ENCODE assay signal across 11 cellular contexts in the genomic region with DNA sequence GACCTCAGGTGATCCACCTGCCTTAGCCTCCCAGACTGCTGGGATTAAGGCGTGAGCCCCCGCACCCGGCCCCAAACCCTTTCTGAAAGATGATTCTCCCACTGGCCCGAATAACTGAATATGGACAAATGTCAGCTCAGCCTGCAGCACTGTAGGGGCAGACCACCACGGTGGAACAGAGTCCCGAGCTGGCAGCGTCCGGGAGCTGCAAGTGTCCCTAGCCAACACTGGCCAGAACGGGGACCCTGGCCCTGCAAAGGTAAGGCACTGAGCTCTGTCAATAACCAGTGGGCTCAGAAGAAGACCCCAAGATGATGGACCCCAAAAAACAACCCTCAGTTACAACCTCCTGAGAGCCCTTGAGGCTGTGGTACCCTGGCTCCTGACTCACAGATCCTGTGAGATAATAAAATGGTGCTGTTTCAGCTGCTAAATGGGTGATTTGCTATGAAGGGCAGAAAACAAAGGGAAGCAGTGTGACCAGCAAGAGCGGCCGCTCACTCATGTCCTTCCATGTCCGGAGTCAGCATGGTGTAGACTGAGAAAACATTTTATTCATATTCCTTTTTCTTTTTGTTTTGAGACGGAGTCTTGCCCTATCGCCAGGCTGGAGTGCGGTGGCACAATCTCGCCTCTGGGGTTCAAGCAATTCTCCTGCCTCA. TPM values are rescaled to one million over a fixed set of nuclear protein-coding genes. Genes with fewer than 3 reads are reported as not detected.
DNase-seq lines count a peak whose midpoint lies in the region; FAIRE-seq and TF ChIP-seq lines count a peak whose summit lies in the region.
"Had no signal": no experiment of that assay in that cellular context is flagged by ENCODE, and none has a peak within 500 bp of the region (broad histone marks: within the 10 kb centered on the region; RNA-seq: fewer than 3 reads in every experiment).

No MANE protein-coding gene starts in this region.

- H3K4me1 Mint-ChIP-seq in T-helper 1 cell treated with Interleukin-12 subunit alpha and Interleukin-12 subunit beta and Interleukin-4 antibody, amounts not matched to agents 30 μg/mL and 1 μg/mL, for 36 hours (ENCODE audit: low read depth): peaks cover 44% of the 10 kb centered on the region
- peaks cover 28% of the 10 kb centered on the region for H3K4me1 Mint-ChIP-seq in progenitor cell of endocrine pancreas (ENCODE audit: low read depth)

- H3K9ac ChIP-seq in H1 (replicated peaks in 1 of 4; ENCODE audit: extremely low read depth in 1 of 4, low read depth in 3 of 4, low read length in 3 of 4): no peak overlapping the region

- H3K23me2 ChIP-seq in H1 (ENCODE audit: low read depth, low read length): peaks cover 11% of the 10 kb centered on the region; the same call in 1 of the 2 replicates

- H3K18ac ChIP-seq in H1 (ENCODE audit: extremely low read depth, low read length): no peak overlapping the region; the same call in 1 of the 2 replicates

- H3K36me3 ChIP-seq in PC-9 (ENCODE audit: low read depth): no peaks in the 10 kb centered on the region
- peaks cover 0 to 11% (median 6%) of the 10 kb centered on the region in 4 experiments; a peak in 6 of 8 replicates for H3K36me3 ChIP-seq in H1 (ENCODE audit: control insufficient read depth in 2 of 4, insufficient read depth in 4 of 4, low read length in 3 of 4)

- H3K79me1 ChIP-seq in H1 (ENCODE audit: low read depth, low read length): peaks cover 15% of the 10 kb centered on the region

- DNase-seq in T-helper 1 cell (no peak), PC-9 (no peak), H1 (ENCODE audit: low read depth in 1 of 2, low spot score in 2 of 2) (no peak), progenitor cell of endocrine pancreas (ENCODE audit: low spot score, unreplicated experiment) (no peak), NOMO-1 treated with DMSO at 0.1 percent for 48 hours (lab: John Stamatoyannopoulos, UW; ENCODE audit: unreplicated experiment) (no peak), lower leg skin (ENCODE audit: low spot score in 2 of 2) (no peak)
- no peak for DNase-seq in effector CD8-positive, alpha-beta T cell (lab: John Stamatoyannopoulos, UW)
- DNase-seq: posterior cingulate gyrus had no signal

- H3K4me3 ChIP-seq in PC-9: peak overlapping the region; percentile 86; the same call in 1 of the 2 replicates
- no peak overlapping the region for H3K4me3 ChIP-seq in H1 (ENCODE audit: extremely low read depth in 1 of 4, insufficient read depth in 2 of 4, low read depth in 3 of 4, low read length in 4 of 4)
- H3K4me3 ChIP-seq in lower leg skin (ENCODE audit: low read depth, poor library complexity, severe bottlenecking): no peak overlapping the region

- H2BK20ac ChIP-seq in H1 (ENCODE audit: low read length): no peak overlapping the region

- TF ChIP-seq CTCF in PC-9 (conservative IDR thresholded peaks at IDR 0.05) (no peak), H1 (IDR thresholded peaks at IDR 0.05; ENCODE audit: control extremely low read depth in 1 of 3, insufficient read depth in 1 of 3, low read depth in 1 of 3, low read length in 3 of 3) (no peak), progenitor cell of endocrine pancreas (IDR thresholded peaks at IDR 0.05; ENCODE audit: unreplicated experiment) (no peak), lower leg skin (IDR thresholded peaks at IDR 0.05) (no peak)

- no peak for TF ChIP-seq RAD21 in H1 (IDR thresholded peaks at IDR 0.05 in 1 of 2, conservative IDR thresholded peaks at IDR 0.05 in 1 of 2; ENCODE audit: low read depth in 2 of 2, low read length in 2 of 2)

- FAIRE-seq in H1 (lab: Jason Lieb, UNC): no peak

- H2BK5ac ChIP-seq in H1 (ENCODE audit: low read depth, low read length): peak overlapping the region; percentile 2; the same call in 1 of the 2 replicates

- H3K4me3 Mint-ChIP-seq in T-helper 1 cell treated with Interleukin-12 subunit alpha and Interleukin-12 subunit beta and Interleukin-4 antibody, amounts not matched to agents 30 μg/mL and 1 μg/mL, for 36 hours: peak overlapping the region; percentile 96
- peak overlapping the region; percentile 100 for H3K4me3 Mint-ChIP-seq in progenitor cell of endocrine pancreas (ENCODE audit: low read depth)

- no peak overlapping the region for H2BK120ac ChIP-seq in H1 (replicated peaks; ENCODE audit: low read depth, low read length)

- H3K4me2 ChIP-seq in PC-9 (peak overlapping the region; percentile 84), H1 (ENCODE audit: insufficient read depth in 1 of 2, low read depth in 2 of 2, low read length in 2 of 2) (peak overlapping the region in 1 of 2 experiments; percentile 95; a peak in 1 of 4 replicates)

- no peak overlapping the region for H2BK15ac ChIP-seq in H1 (ENCODE audit: low read length)

- POLR2A ChIA-PET in PC-9 (lab: Charles Lee; ENCODE audit: unreplicated experiment): interaction anchor here (0.6 kb wide), 1 partner anchor 89 kb away, joined by 4 read pairs; no protein-coding TSS in a partner anchor
- POLR2A ChIA-PET in H1 (lab: Charles Lee; ENCODE audit: partially characterized antibody): interaction anchor here (0.6 to 3.0 kb wide), 12 partner anchors 9 to 99 kb away, joined by 3 to 11 read pairs (median 4); partner anchors contain the start of gene AMH

- H3K9me2 ChIP-seq in PC-9 (ENCODE audit: insufficient read depth): no peaks in the 10 kb centered on the region

- H3K27me3 ChIP-seq in PC-9 (ENCODE audit: insufficient read depth, low read depth) (no peaks in the 10 kb centered on the region), H1 (replicated peaks in 1 of 4; ENCODE audit: control insufficient read depth in 3 of 4, extremely low read depth in 1 of 4, insufficient read depth in 3 of 4, low read length in 3 of 4) (no peaks in the 10 kb centered on the region)

- no peak overlapping the region for H2AFZ ChIP-seq in PC-9
- H2AFZ ChIP-seq in H1 (ENCODE audit: low read length): no peak overlapping the region

- H3K27ac Mint-ChIP-seq in T-helper 1 cell treated with Interleukin-12 subunit alpha and Interleukin-12 subunit beta and Interleukin-4 antibody, amounts not matched to agents 30 μg/mL and 1 μg/mL, for 36 hours: peak overlapping the region; percentile 96
- no peak overlapping the region for H3K27ac Mint-ChIP-seq in progenitor cell of endocrine pancreas

- no TSS peak for BruUV-seq in PC-9 (replicated peaks; lab: Mats Ljungman, UMichigan)

- H3K79me2 ChIP-seq in PC-9 (ENCODE audit: low read depth): peaks cover 52% of the 10 kb centered on the region
- H3K79me2 ChIP-seq in H1 (ENCODE audit: control insufficient read depth in 1 of 2, insufficient read depth in 2 of 2, low read length in 2 of 2): peaks cover 5 to 43% of the 10 kb centered on the region in 2 experiments; a peak in 3 of 4 replicates

- H4K20me1 ChIP-seq in PC-9 (ENCODE audit: insufficient read depth): no peaks in the 10 kb centered on the region
- H4K20me1 ChIP-seq in H1 (replicated peaks in 1 of 2; ENCODE audit: control insufficient read depth in 1 of 2, insufficient read depth in 2 of 2, low read length in 2 of 2): peaks cover 0 to 11% of the 10 kb centered on the region in 2 experiments

- TF ChIP-seq EP300 in H1 (IDR thresholded peaks at IDR 0.05; ENCODE audit: borderline replicate concordance in 1 of 2, low read depth in 2 of 2, low read length in 2 of 2): no peak

- H3K56ac ChIP-seq in H1 (replicated peaks; ENCODE audit: insufficient read length, low read depth, low read length): no peak overlapping the region

- TF ChIP-seq POLR2A in H1 (IDR thresholded peaks at IDR 0.05; ENCODE audit: control extremely low read depth in 1 of 2, low read depth in 2 of 2, low read length in 2 of 2) (no peak), lower leg skin (IDR thresholded peaks at IDR 0.05) (no peak)

- H3K27ac ChIP-seq in PC-9 (no peak overlapping the region), H1 (ENCODE audit: low read depth, low read length) (no peak overlapping the region)

- H2BK12ac ChIP-seq in H1 (ENCODE audit: low read depth, low read length): 0 out of 2 replicates have a peak overlapping the region, but pooled peaks have one; percentile 27

- H3K4ac ChIP-seq in H1 (replicated peaks; ENCODE audit: insufficient read length, low read depth, low read length): peak overlapping the region; percentile 49

- peaks cover 23% of the 10 kb centered on the region for H3K36me3 Mint-ChIP-seq in T-helper 1 cell treated with Interleukin-12 subunit alpha and Interleukin-12 subunit beta and Interleukin-4 antibody, amounts not matched to agents 30 μg/mL and 1 μg/mL, for 36 hours (ENCODE audit: low read depth)
- H3K36me3 Mint-ChIP-seq in progenitor cell of endocrine pancreas (ENCODE audit: insufficient read depth): no peaks in the 10 kb centered on the region

- no peaks in the 10 kb centered on the region; the same call in 1 of the 2 replicates for H3F3A ChIP-seq in PC-9 (ENCODE audit: insufficient read depth, low read depth)

- H3K4me1 ChIP-seq in PC-9 (replicated peaks; ENCODE audit: insufficient read depth) (peaks cover 6% of the 10 kb centered on the region; the same call in 1 of the 2 replicates), H1 (replicated peaks in 1 of 4; ENCODE audit: control insufficient read depth in 3 of 4, insufficient read depth in 4 of 4, low read length in 3 of 4) (peaks cover 0 to 29% (median 14%) of the 10 kb centered on the region in 4 experiments; a peak in 6 of 7 replicates)

- H2AK5ac ChIP-seq in H1 (ENCODE audit: low read depth, low read length): no peak overlapping the region

- H3K14ac ChIP-seq in H1 (ENCODE audit: insufficient read length): no peak overlapping the region

- no peak overlapping the region for H4K5ac ChIP-seq in H1 (ENCODE audit: insufficient read length, low read depth, low read length)

- H3K23ac ChIP-seq in H1 (ENCODE audit: insufficient read length): no peak overlapping the region

- no peaks in the 10 kb centered on the region for H3K9me3 Mint-ChIP-seq in T-helper 1 cell treated with Interleukin-12 subunit alpha and Interleukin-12 subunit beta and Interleukin-4 antibody, amounts not matched to agents 30 μg/mL and 1 μg/mL, for 36 hours
- H3K9me3 Mint-ChIP-seq in progenitor cell of endocrine pancreas (ENCODE audit: low read depth): no peaks in the 10 kb centered on the region

- CTCF ChIA-PET in PC-9 (lab: Charles Lee): no interaction called here
- CTCF ChIA-PET in H1 (lab: Charles Lee; ENCODE audit: partially characterized antibody): interaction anchor here (0.7 to 4.2 kb wide), 5 partner anchors 10 to 172 kb away, joined by 3 to 25 read pairs (median 4); no protein-coding TSS in a partner anchor

- intact Hi-C loops in PC-9 (cut with micrococcal nuclease; ENCODE audit: unreplicated experiment) (loop anchor here (5.0 kb wide), 1 partner anchor 65 kb away; no protein-coding TSS in a partner anchor), lower leg skin (cut with DNase I; ENCODE audit: low total_unique reads) (no loop called here)

- 86% methylated on average over 16 of the region's 16 CpGs; no CpG with 5 or more reads in 1 of the 2 experiments for WGBS in H1 (ENCODE audit: extremely low coverage in 1 of 2, insufficient coverage in 1 of 2, insufficient read length in 1 of 2, insufficient replicate concordance in 2 of 2, low coverage in 1 of 2, low lambda C conversion rate in 2 of 2, missing lambda C conversion rate in 1 of 2), 2 experiments
- WGBS in lower leg skin, 2 donors: 86 to 93% methylated on average over 8 to 16 of the region's 16 CpGs

- H3K9me3 ChIP-seq in PC-9 (ENCODE audit: insufficient read depth, low read depth): no peaks in the 10 kb centered on the region
- no peaks in the 10 kb centered on the region for H3K9me3 ChIP-seq in H1 (ENCODE audit: insufficient read depth in 2 of 2, low read depth in 1 of 2, low read length in 1 of 2)

- peak overlapping the region; percentile 53; the same call in 1 of the 2 replicates for H4K8ac ChIP-seq in H1 (ENCODE audit: extremely low read depth, insufficient read depth, low read length)

- H4K91ac ChIP-seq in H1 (replicated peaks; ENCODE audit: insufficient read length, low read length): no peak overlapping the region

- H3K27me3 Mint-ChIP-seq in T-helper 1 cell treated with Interleukin-12 subunit alpha and Interleukin-12 subunit beta and Interleukin-4 antibody, amounts not matched to agents 30 μg/mL and 1 μg/mL, for 36 hours (ENCODE audit: low read depth): no peaks in the 10 kb centered on the region
- H3K27me3 Mint-ChIP-seq in progenitor cell of endocrine pancreas: no peaks in the 10 kb centered on the region

RNA-seq across cellular contexts. Expression of gene LSM7, which starts 1.6 kb away (rescaled TPM):
- total RNA-seq in PC-9 (2021) (80.2 and 83.4 TPM in 2 replicates), progenitor cell of endocrine pancreas (126 and 139 TPM in 2 replicates), lower leg skin (100 to 1,000 TPM in 2 of 4 donors, 10 to 100 TPM in 2; 57.2 to 140 (median 94.9) TPM)
- total RNA-seq in H1 (2021; fragmentation: NEBNext Ultra II Directional; extraction: Animal tissue kit (Norgen Biotek cat#: 25700)): 228 and 238 TPM in 2 replicates
- polyA plus RNA-seq in H1 (2011; rRNA removed): 1,335 and 1,623 TPM in 2 replicates
- polyA plus RNA-seq in H1 (2011; cell fraction: cytosol; rRNA removed): 1,271 TPM
- polyA plus RNA-seq in H1 (2011; cell fraction: nucleus; rRNA removed): 377 TPM
- 395 to 466 TPM (median 428 TPM) in 4 replicates for polyA plus RNA-seq in H1 (2012, experiment 1 of 2)
- 735 TPM for polyA plus RNA-seq in H1 (2012, experiment 2 of 2)
- 408 TPM for polyA plus RNA-seq in H1 (2013, experiment 1 of 2)
- polyA plus RNA-seq in H1 (2013, experiment 2 of 2): 417 TPM
- 20.1 and 23.2 TPM in 2 replicates for polyA minus RNA-seq in H1 (2011; rRNA and poly(A)+ RNA removed)
- 67.1 TPM for polyA minus RNA-seq in H1 (2011; cell fraction: cytosol; rRNA and poly(A)+ RNA removed)
- polyA minus RNA-seq in H1 (2011; cell fraction: nucleus; rRNA and poly(A)+ RNA removed): 79.0 TPM

RNA-seq across cellular contexts. Expression of gene SPPL2B, which starts 1.7 kb away (rescaled TPM):
- total RNA-seq in PC-9 (2021) (49.6 and 64.1 TPM in 2 replicates), progenitor cell of endocrine pancreas (148 and 153 TPM in 2 replicates), lower leg skin (10 to 100 TPM; 36.1 to 84.7 (median 51.0) TPM)
- total RNA-seq in H1 (2021; fragmentation: NEBNext Ultra II Directional; extraction: Animal tissue kit (Norgen Biotek cat#: 25700)): 52.6 and 55.7 TPM in 2 replicates
- 34.8 and 83.1 TPM in 2 replicates for polyA plus RNA-seq in H1 (2011; rRNA removed)
- 61.8 TPM for polyA plus RNA-seq in H1 (2011; cell fraction: cytosol; rRNA removed)
- polyA plus RNA-seq in H1 (2011; cell fraction: nucleus; rRNA removed): 378 TPM
- polyA plus RNA-seq in H1 (2012, experiment 1 of 2): 36.1 to 78.9 TPM (median 69.1 TPM) in 4 replicates
- polyA plus RNA-seq in H1 (2012, experiment 2 of 2): 44.7 TPM
- polyA plus RNA-seq in H1 (2013, experiment 1 of 2): 40.7 TPM
- 37.4 TPM for polyA plus RNA-seq in H1 (2013, experiment 2 of 2)
- polyA minus RNA-seq in H1 (2011; rRNA and poly(A)+ RNA removed): 16.2 and 16.8 TPM in 2 replicates
- 33.4 TPM for polyA minus RNA-seq in H1 (2011; cell fraction: cytosol; rRNA and poly(A)+ RNA removed)
- polyA minus RNA-seq in H1 (2011; cell fraction: nucleus; rRNA and poly(A)+ RNA removed): 47.4 TPM

RNA-seq across cellular contexts. Expression of gene LINGO3, which starts 18.9 kb away (rescaled TPM):
- total RNA-seq in PC-9 (2021): 0.18 TPM in 1 of 2 replicates, not detected in the other
- 0.13 TPM in 1 of 2 replicates, not detected in the other for total RNA-seq in H1 (2021; fragmentation: NEBNext Ultra II Directional; extraction: Animal tissue kit (Norgen Biotek cat#: 25700))
- 0.59 and 0.93 TPM in 2 replicates for polyA plus RNA-seq in H1 (2011; rRNA removed)
- polyA plus RNA-seq in H1 (2011; cell fraction: cytosol; rRNA removed): 0.62 TPM
- 0.64 TPM for polyA plus RNA-seq in H1 (2011; cell fraction: nucleus; rRNA removed)
- polyA plus RNA-seq in H1 (2012, experiment 1 of 2): 0.25 to 0.36 TPM (median 0.27 TPM) in 3 of 4 replicates, not detected in the other
- 0.16 TPM for polyA plus RNA-seq in H1 (2012, experiment 2 of 2)
- 0.26 TPM for polyA plus RNA-seq in H1 (2013, experiment 1 of 2)
- 0.35 TPM for polyA plus RNA-seq in H1 (2013, experiment 2 of 2)
- polyA minus RNA-seq in H1 (2011; rRNA and poly(A)+ RNA removed): 0.13 TPM in 1 of 2 replicates, not detected in the other
- polyA minus RNA-seq in H1 (2011; cell fraction: cytosol; rRNA and poly(A)+ RNA removed): not detected
- 0.60 TPM for polyA minus RNA-seq in H1 (2011; cell fraction: nucleus; rRNA and poly(A)+ RNA removed)
- 0.13 and 0.17 TPM in 2 replicates for total RNA-seq in progenitor cell of endocrine pancreas
- total RNA-seq in lower leg skin: under 1 TPM in 1 of 4 donors, not detected in 3; 0.26 TPM
- total RNA-seq: fibroblast of villous mesenchyme had no signal

RNA-seq across cellular contexts. Expression of gene TMPRSS9, which starts 33.2 kb away (rescaled TPM):
- total RNA-seq in PC-9 (2021) (0.10 and 0.20 TPM in 2 replicates), progenitor cell of endocrine pancreas (not detected in 2 replicates), lower leg skin (not detected)
- 0.19 and 0.33 TPM in 2 replicates for total RNA-seq in H1 (2021; fragmentation: NEBNext Ultra II Directional; extraction: Animal tissue kit (Norgen Biotek cat#: 25700))
- 0.15 and 0.33 TPM in 2 replicates for polyA plus RNA-seq in H1 (2011; rRNA removed)
- 0.44 TPM for polyA plus RNA-seq in H1 (2011; cell fraction: cytosol; rRNA removed)
- 3.6 TPM for polyA plus RNA-seq in H1 (2011; cell fraction: nucleus; rRNA removed)
- polyA plus RNA-seq in H1 (2012, experiment 1 of 2): 0.46 to 0.84 TPM (median 0.66 TPM) in 4 replicates
- polyA plus RNA-seq in H1 (2012, experiment 2 of 2): 0.12 TPM
- 0.08 TPM for polyA plus RNA-seq in H1 (2013, experiment 1 of 2)
- 0.09 TPM for polyA plus RNA-seq in H1 (2013, experiment 2 of 2)
- polyA minus RNA-seq in H1 (2011; rRNA and poly(A)+ RNA removed): 0.10 and 0.32 TPM in 2 replicates
- 0.37 TPM for polyA minus RNA-seq in H1 (2011; cell fraction: cytosol; rRNA and poly(A)+ RNA removed)
- 1.1 TPM for polyA minus RNA-seq in H1 (2011; cell fraction: nucleus; rRNA and poly(A)+ RNA removed)
- total RNA-seq: fibroblast of villous mesenchyme, H7 had no signal

RNA-seq across cellular contexts. Expression of gene PEAK3, which starts 44.9 kb away (rescaled TPM):
- total RNA-seq in PC-9 (2021) (not detected in 2 replicates), progenitor cell of endocrine pancreas (not detected in 2 replicates), lower leg skin (under 1 TPM; 0.30 to 0.97 (median 0.76) TPM)
- not detected in 2 replicates for total RNA-seq in H1 (2021; fragmentation: NEBNext Ultra II Directional; extraction: Animal tissue kit (Norgen Biotek cat#: 25700))
- not detected in 2 replicates for polyA plus RNA-seq in H1 (2011; rRNA removed)
- polyA plus RNA-seq in H1 (2011; cell fraction: cytosol; rRNA removed): not detected
- not detected for polyA plus RNA-seq in H1 (2011; cell fraction: nucleus; rRNA removed)
- 0.06 to 0.11 TPM in 2 of 4 replicates, not detected in the others for polyA plus RNA-seq in H1 (2012, experiment 1 of 2)
- polyA plus RNA-seq in H1 (2012, experiment 2 of 2): not detected
- polyA plus RNA-seq in H1 (2013, experiment 1 of 2): not detected
- polyA plus RNA-seq in H1 (2013, experiment 2 of 2): not detected
- polyA minus RNA-seq in H1 (2011; rRNA and poly(A)+ RNA removed): not detected in 2 replicates
- polyA minus RNA-seq in H1 (2011; cell fraction: cytosol; rRNA and poly(A)+ RNA removed): not detected
- not detected for polyA minus RNA-seq in H1 (2011; cell fraction: nucleus; rRNA and poly(A)+ RNA removed)
- total RNA-seq: H7 had no signal
